Comparison of ENCODE assay signal across 16 cellular contexts in the genomic region with DNA sequence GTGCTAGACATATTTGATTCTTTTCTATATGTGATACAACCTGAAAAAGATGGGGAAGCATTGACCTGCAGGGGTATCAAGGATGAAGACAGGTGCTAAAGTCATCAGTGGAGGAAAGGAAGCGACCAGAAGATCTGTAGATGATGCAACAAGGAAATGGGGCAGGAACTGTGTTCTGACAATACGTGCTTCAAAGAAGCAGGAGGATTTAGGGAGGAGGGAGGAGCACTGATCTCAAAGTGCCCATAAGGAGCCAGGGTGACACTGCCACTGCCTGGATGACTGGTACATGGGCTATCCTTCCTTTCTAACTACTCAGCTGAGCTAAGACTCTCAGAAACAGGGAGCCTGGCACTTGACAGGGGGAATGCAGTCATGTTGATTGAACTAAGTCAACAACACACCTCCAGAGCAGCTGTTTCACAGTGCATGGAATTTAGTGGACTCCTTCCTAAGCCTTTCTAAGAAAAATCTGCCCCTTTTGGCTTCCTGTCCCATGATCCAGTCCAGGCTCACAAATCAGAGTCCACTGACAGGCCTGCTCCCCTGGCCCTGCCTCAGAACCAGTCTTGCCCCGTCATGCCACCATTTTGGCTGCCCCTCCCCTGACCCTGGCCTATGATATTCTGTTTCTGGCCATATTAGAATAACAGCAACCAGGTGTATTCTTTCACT. TPM values are rescaled to one million over a fixed set of nuclear protein-coding genes. Genes with fewer than 3 reads are reported as not detected.
A peak's percentile ranks its signal among the peaks of the same experiment; 100 is the strongest.
DNase-seq lines count a peak whose midpoint lies in the region; ATAC-seq and TF ChIP-seq lines count a peak whose summit lies in the region.
"Had no signal": no experiment of that assay in that cellular context is flagged by ENCODE, and none has a peak within 500 bp of the region (broad histone marks: within the 10 kb centered on the region; RNA-seq: fewer than 3 reads in every experiment).

No MANE protein-coding gene starts in this region.

- H3K4me1 Mint-ChIP-seq in effector memory CD8-positive, alpha-beta T cell (ENCODE audit: low read depth in 2 of 2) = peaks cover 15 to 16% of the 10 kb centered on the region in 2 donors
- H3K4me1 Mint-ChIP-seq in osteocyte (ENCODE audit: unreplicated experiment) = peaks cover 32% of the 10 kb centered on the region

- WGBS in right cardiac atrium = 75% methylated on average over 3 of the region's 3 CpGs

- H3K4me1 ChIP-seq in OCI-LY7 (ENCODE audit: insufficient read depth, low read length, poor library complexity, severe bottlenecking) (peaks cover 13% of the 10 kb centered on the region), right cardiac atrium (ENCODE audit: control insufficient read depth, insufficient read depth, low read length) (peaks cover 15% of the 10 kb centered on the region)

- no peaks in the 10 kb centered on the region for H3K36me3 Mint-ChIP-seq in effector memory CD8-positive, alpha-beta T cell (ENCODE audit: insufficient read depth)
- peaks cover 22% of the 10 kb centered on the region for H3K36me3 Mint-ChIP-seq in osteocyte (ENCODE audit: unreplicated experiment)

- no peaks in the 10 kb centered on the region for H3K36me3 ChIP-seq in OCI-LY7 (ENCODE audit: insufficient read depth, low read length)

- CTCF ChIA-PET in OCI-LY7 (lab: Charles Lee; ENCODE audit: unreplicated experiment) = no interaction called here

- POLR2A ChIA-PET in OCI-LY7 (lab: Charles Lee) = no interaction called here

- no peaks in the 10 kb centered on the region for H3K27me3 Mint-ChIP-seq in effector memory CD8-positive, alpha-beta T cell
- no peaks in the 10 kb centered on the region for H3K27me3 Mint-ChIP-seq in osteocyte (ENCODE audit: unreplicated experiment)
- H3K27me3 Mint-ChIP-seq: type B pancreatic cell had no signal

- no peaks in the 10 kb centered on the region for H4K20me1 ChIP-seq in OCI-LY7 (ENCODE audit: insufficient read depth, low read length)

- peak overlapping the region; percentile 6; the same call in 1 of the 2 replicates for H3K4me2 ChIP-seq in OCI-LY7 (ENCODE audit: low read length)

- H3K9me3 Mint-ChIP-seq in effector memory CD8-positive, alpha-beta T cell = no peaks in the 10 kb centered on the region
- no peaks in the 10 kb centered on the region for H3K9me3 Mint-ChIP-seq in osteocyte (ENCODE audit: unreplicated experiment)

- DNase-seq in NCI-H510A treated with DMSO at 0.1 percent for 48 hours (lab: John Stamatoyannopoulos, UW) (peak; percentile 2), NCI-H510A (lab: John Stamatoyannopoulos, UW) (no peak), OCI-LY7 (ENCODE audit: low spot score) (peak; percentile 51), osteocyte (ENCODE audit: extremely low spot score, unreplicated experiment) (peak; percentile 69), right cardiac atrium (no peak)
- no peak for DNase-seq in effector memory CD8-positive, alpha-beta T cell
- no peak for DNase-seq in activated CD8-positive, alpha-beta memory T cell treated with anti-CD3 and anti-CD28 coated beads, Interleukin-2, amount 50 U/mL, for 48 hours
- DNase-seq: effector CD8-positive, alpha-beta T cell; glutamatergic neuron; left cardiac atrium; NCI-H1436 treated with DMSO at 0.1 percent for 48 hours; NK-92 treated with Interleukin-12 subunit alpha and Interleukin-12 subunit beta, amount 100 ng/mL, for 24 hours; stimulated activated CD4-positive, alpha-beta T cell treated with anti-CD3 and anti-CD28 coated beads, Interleukin-15, amount 100 ng/mL, for 24 hours had no signal

- TF ChIP-seq CTCF in OCI-LY7 (conservative IDR thresholded peaks at IDR 0.05; ENCODE audit: low read length) (no peak), osteocyte (IDR thresholded peaks at IDR 0.05) (no peak)

- H3K9me2 ChIP-seq in OCI-LY7 (ENCODE audit: insufficient read depth, low read length) = no peaks in the 10 kb centered on the region

- H3K27ac ChIP-seq in OCI-LY7 (ENCODE audit: low read depth, low read length, poor library complexity, severe bottlenecking) (no peak overlapping the region), right cardiac atrium (ENCODE audit: low read length) (no peak overlapping the region)

- ATAC-seq in effector memory CD8-positive, alpha-beta T cell (replicated peaks) = no peak
- ATAC-seq in GM19467 (IDR thresholded peaks at IDR 0.05; ENCODE audit: unreplicated experiment) (no peak), right cardiac atrium (no peak)
- ATAC-seq: left cardiac atrium had no signal

- no peaks in the 10 kb centered on the region for H3K27me3 ChIP-seq in right cardiac atrium (ENCODE audit: control insufficient read depth, insufficient read depth)
- H3K27me3 ChIP-seq: ascending aorta had no signal

- no peaks in the 10 kb centered on the region for H3K9me3 ChIP-seq in OCI-LY7 (ENCODE audit: low read length)
- no peaks in the 10 kb centered on the region for H3K9me3 ChIP-seq in right cardiac atrium (ENCODE audit: control insufficient read depth, low read length)
- H3K9me3 ChIP-seq: ascending aorta had no signal

- intact Hi-C loops in OCI-LY7 (cut with micrococcal nuclease; ENCODE audit: unreplicated experiment) (no loop called here), right cardiac atrium (cut with DNase I) (no loop called here)

- peak overlapping the region in 1 of 2 donors; percentile 22 for H3K27ac Mint-ChIP-seq in effector memory CD8-positive, alpha-beta T cell
- no peak overlapping the region for H3K27ac Mint-ChIP-seq in osteocyte (ENCODE audit: unreplicated experiment)
- H3K27ac Mint-ChIP-seq: type B pancreatic cell had no signal

- no TSS peak for BruUV-seq in OCI-LY7 (replicated peaks; lab: Mats Ljungman, UMichigan)

- H3K4me3 ChIP-seq in OCI-LY7 (ENCODE audit: low read depth, low read length, poor library complexity, severe bottlenecking) = no peak overlapping the region
- H3K4me3 ChIP-seq in right cardiac atrium (ENCODE audit: low read length) = no peak overlapping the region
- H3K4me3 ChIP-seq: ascending aorta had no signal

- H2AFZ ChIP-seq in OCI-LY7 (ENCODE audit: low read length) = no peak overlapping the region; the same call in 1 of the 2 replicates

- no peaks in the 10 kb centered on the region for H3K79me2 ChIP-seq in OCI-LY7 (ENCODE audit: insufficient read depth, low read depth, low read length)

- peak overlapping the region; percentile 32 to 54 for H3K4me3 Mint-ChIP-seq in effector memory CD8-positive, alpha-beta T cell
- H3K4me3 Mint-ChIP-seq in osteocyte (ENCODE audit: unreplicated experiment) = no peak overlapping the region
- H3K4me3 Mint-ChIP-seq: type B pancreatic cell had no signal

RNA-seq across cellular contexts. Expression of gene LYSMD4, which starts 12.0 kb away (rescaled TPM):
- total RNA-seq in OCI-LY7 (2014; rRNA removed; shearing (Covaris generic)) = 6.5 and 7.0 TPM in 2 replicates
- total RNA-seq in OCI-LY7 (2022) = 7.7 and 9.4 TPM in 2 replicates
- total RNA-seq in osteocyte = 11.3 and 14.1 TPM in 2 replicates
- 10 to 100 TPM; 12.6 to 19.3 (median 15.7) TPM for total RNA-seq in right cardiac atrium
- polyA plus RNA-seq in right cardiac atrium = 13.2 TPM
- total RNA-seq: ascending aorta had no signal

Comparison
In these comparisons a context has a peak if more than half of its experiments do, and no peak if none do; other contexts are left out.
1. DNase-seq: peak in NCI-H510A treated with DMSO at 0.1 percent for 48 hours (single experiment), OCI-LY7 (single experiment) and osteocyte (single experiment); none in NCI-H510A (single experiment), effector memory CD8-positive, alpha-beta T cell (0 of 3), activated CD8-positive, alpha-beta memory T cell treated with anti-CD3 and anti-CD28 coated beads, Interleukin-2, amount 50 U/mL, for 48 hours (single experiment) and right cardiac atrium (0 of 3).